ENCODE assay signal across 8 cellular contexts in the genomic region with DNA sequence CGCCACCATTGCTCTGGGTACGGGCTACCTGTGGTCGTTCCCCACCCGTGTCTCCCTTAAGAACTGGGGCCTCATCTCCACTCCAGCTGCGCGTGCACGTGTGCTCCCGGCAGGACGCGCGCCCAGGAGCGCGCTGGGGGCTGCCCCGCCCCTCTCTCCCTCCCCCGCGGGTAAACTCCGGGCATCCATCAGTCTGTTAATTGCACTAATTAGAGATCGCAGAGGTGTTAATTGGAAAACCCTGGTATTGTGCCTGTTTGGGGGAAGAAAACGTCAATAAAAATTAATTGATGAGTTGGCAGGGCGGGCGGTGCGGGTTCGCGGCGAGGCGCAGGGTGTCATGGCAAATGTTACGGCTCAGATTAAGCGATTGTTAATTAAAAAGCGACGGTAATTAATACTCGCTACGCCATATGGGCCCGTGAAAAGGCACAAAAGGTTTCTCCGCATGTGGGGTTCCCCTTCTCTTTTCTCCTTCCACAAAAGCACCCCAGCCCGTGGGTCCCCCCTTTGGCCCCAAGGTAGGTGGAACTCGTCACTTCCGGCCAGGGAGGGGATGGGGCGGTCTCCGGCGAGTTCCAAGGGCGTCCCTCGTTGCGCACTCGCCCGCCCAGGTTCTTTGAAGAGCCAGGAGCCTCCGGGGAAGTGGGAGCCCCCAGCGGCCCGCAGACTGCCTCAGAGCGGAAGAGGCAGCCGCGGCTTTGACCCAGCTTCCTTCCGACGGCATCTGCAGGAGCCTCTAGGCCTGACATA. TPM values are rescaled to one million over a fixed set of nuclear protein-coding genes. Genes with fewer than 3 reads are reported as not detected.
DNase-seq lines count a peak whose midpoint lies in the region; ATAC-seq and TF ChIP-seq lines count a peak whose summit lies in the region.

No MANE protein-coding gene starts in this region.

- DNase-seq in activated CD4-positive, alpha-beta T cell treated with anti-CD3 and anti-CD28 coated beads, Interleukin-2, amount 50 U/mL, for 24 hours (ENCODE audit: low read depth in 1 of 2, low spot score in 1 of 2): peak; percentile 57 to 73
- DNase-seq in stimulated activated naive CD4-positive, alpha-beta T cell (lab: John Stamatoyannopoulos, UW): peak; percentile 75 to 88 (median 84)

- H3K27ac ChIP-seq in ectodermal cell (ENCODE audit: insufficient read depth, low read depth, low read length, poor library complexity, severe bottlenecking) (no peak overlapping the region), muscle layer of duodenum (ENCODE audit: low read length) (peak overlapping the region; percentile 29)

- peak overlapping the region; percentile 49 for H3K4me3 ChIP-seq in ectodermal cell (ENCODE audit: insufficient read depth, low read depth, low read length)
- peak overlapping the region; percentile 67 to 68 for H3K4me3 ChIP-seq in muscle layer of duodenum (ENCODE audit: low read depth in 1 of 2, low read length in 2 of 2)

- H3K9me3 ChIP-seq in ectodermal cell (ENCODE audit: control insufficient read depth, low read length) (no peaks in the 10 kb centered on the region), muscle layer of duodenum (ENCODE audit: control insufficient read depth in 1 of 2, low read length in 2 of 2) (no peaks in the 10 kb centered on the region)

- WGBS in ectodermal cell, 2 experiments: 6 to 7% methylated on average over 52 to 53 of the region's 53 CpGs

- H3K36me3 ChIP-seq in ectodermal cell (ENCODE audit: control insufficient read depth, insufficient read depth, low read length) (no peaks in the 10 kb centered on the region), muscle layer of duodenum (ENCODE audit: control insufficient read depth in 1 of 2, insufficient read depth in 2 of 2, low read length in 2 of 2) (peaks cover 0 to 2% of the 10 kb centered on the region in 2 donors)

- peak; percentile 70 for ATAC-seq in GM18909 (IDR thresholded peaks at IDR 0.05; ENCODE audit: poor library complexity, unreplicated experiment)
- ATAC-seq in HG03442 (IDR thresholded peaks at IDR 0.05; ENCODE audit: unreplicated experiment): peak; percentile 64
- no peak for ATAC-seq in HG02970 (IDR thresholded peaks at IDR 0.05; ENCODE audit: low FRiP score, unreplicated experiment)
- ATAC-seq in SK-N-SH treated with all-trans-retinoic acid at 6 μM for 48 hours: no peak

- H3K27me3 ChIP-seq in ectodermal cell (ENCODE audit: control insufficient read depth, insufficient read depth, low read length, poor library complexity, severe bottlenecking) (peaks cover 4% of the 10 kb centered on the region), muscle layer of duodenum (ENCODE audit: low read depth, low read length) (no peaks in the 10 kb centered on the region)

- H3K4me1 ChIP-seq in ectodermal cell (ENCODE audit: control insufficient read depth, insufficient read depth, low read length) (peaks cover 40% of the 10 kb centered on the region), muscle layer of duodenum (ENCODE audit: control insufficient read depth in 1 of 2, insufficient read depth in 2 of 2, low read length in 2 of 2) (peaks cover 0 to 25% of the 10 kb centered on the region in 2 donors)

TF ChIP-seq in SK-N-SH treated with all-trans-retinoic acid at 6 μM for 48 hours, 23 proteins besides CTCF, POLR2A, EP300 and RAD21:
- TF ChIP-seq, protein P1, sequence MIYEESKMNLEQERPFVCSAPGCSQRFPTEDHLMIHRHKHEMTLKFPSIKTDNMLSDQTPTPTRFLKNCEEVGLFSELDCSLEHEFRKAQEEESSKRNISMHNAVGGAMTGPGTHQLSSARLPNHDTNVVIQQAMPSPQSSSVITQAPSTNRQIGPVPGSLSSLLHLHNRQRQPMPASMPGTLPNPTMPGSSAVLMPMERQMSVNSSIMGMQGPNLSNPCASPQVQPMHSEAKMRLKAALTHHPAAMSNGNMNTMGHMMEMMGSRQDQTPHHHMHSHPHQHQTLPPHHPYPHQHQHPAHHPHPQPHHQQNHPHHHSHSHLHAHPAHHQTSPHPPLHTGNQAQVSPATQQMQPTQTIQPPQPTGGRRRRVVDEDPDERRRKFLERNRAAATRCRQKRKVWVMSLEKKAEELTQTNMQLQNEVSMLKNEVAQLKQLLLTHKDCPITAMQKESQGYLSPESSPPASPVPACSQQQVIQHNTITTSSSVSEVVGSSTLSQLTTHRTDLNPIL (CRISPR knock-in tag; IDR thresholded peaks at IDR 0.05; ENCODE audit: low read depth): no peak
- TF ChIP-seq, protein P2, sequence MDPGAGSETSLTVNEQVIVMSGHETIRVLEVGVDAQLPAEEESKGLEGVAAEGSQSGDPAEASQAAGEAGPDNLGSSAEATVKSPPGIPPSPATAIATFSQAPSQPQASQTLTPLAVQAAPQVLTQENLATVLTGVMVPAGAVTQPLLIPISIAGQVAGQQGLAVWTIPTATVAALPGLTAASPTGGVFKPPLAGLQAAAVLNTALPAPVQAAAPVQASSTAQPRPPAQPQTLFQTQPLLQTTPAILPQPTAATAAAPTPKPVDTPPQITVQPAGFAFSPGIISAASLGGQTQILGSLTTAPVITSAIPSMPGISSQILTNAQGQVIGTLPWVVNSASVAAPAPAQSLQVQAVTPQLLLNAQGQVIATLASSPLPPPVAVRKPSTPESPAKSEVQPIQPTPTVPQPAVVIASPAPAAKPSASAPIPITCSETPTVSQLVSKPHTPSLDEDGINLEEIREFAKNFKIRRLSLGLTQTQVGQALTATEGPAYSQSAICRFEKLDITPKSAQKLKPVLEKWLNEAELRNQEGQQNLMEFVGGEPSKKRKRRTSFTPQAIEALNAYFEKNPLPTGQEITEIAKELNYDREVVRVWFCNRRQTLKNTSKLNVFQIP (CRISPR knock-in tag; IDR thresholded peaks at IDR 0.05; ENCODE audit: borderline replicate concordance, low read depth): no peak
- TF ChIP-seq ZFP30 (CRISPR knock-in tag; IDR thresholded peaks at IDR 0.05) (no peak), TCF4 (CRISPR knock-in tag; IDR thresholded peaks at IDR 0.05; ENCODE audit: borderline replicate concordance) (no peak), OSR1 (CRISPR knock-in tag; IDR thresholded peaks at IDR 0.05) (no peak), ZC3H10 (CRISPR knock-in tag; IDR thresholded peaks at IDR 0.05) (no peak), RARB (CRISPR knock-in tag; IDR thresholded peaks at IDR 0.05) (no peak), ZNF8 (CRISPR knock-in tag; IDR thresholded peaks at IDR 0.05) (no peak), SNAI2 (CRISPR knock-in tag; IDR thresholded peaks at IDR 0.05) (no peak), ISL1 (CRISPR knock-in tag; IDR thresholded peaks at IDR 0.05) (no peak), ZFP3 (CRISPR knock-in tag; IDR thresholded peaks at IDR 0.05) (no peak), PPARA (CRISPR knock-in tag; IDR thresholded peaks at IDR 0.05; ENCODE audit: borderline replicate concordance) (no peak), ZNF565 (CRISPR knock-in tag; conservative IDR thresholded peaks at IDR 0.05; ENCODE audit: low read depth) (no peak), TOX (CRISPR knock-in tag; IDR thresholded peaks at IDR 0.05; ENCODE audit: borderline replicate concordance) (no peak)
- TF ChIP-seq, protein P3, sequence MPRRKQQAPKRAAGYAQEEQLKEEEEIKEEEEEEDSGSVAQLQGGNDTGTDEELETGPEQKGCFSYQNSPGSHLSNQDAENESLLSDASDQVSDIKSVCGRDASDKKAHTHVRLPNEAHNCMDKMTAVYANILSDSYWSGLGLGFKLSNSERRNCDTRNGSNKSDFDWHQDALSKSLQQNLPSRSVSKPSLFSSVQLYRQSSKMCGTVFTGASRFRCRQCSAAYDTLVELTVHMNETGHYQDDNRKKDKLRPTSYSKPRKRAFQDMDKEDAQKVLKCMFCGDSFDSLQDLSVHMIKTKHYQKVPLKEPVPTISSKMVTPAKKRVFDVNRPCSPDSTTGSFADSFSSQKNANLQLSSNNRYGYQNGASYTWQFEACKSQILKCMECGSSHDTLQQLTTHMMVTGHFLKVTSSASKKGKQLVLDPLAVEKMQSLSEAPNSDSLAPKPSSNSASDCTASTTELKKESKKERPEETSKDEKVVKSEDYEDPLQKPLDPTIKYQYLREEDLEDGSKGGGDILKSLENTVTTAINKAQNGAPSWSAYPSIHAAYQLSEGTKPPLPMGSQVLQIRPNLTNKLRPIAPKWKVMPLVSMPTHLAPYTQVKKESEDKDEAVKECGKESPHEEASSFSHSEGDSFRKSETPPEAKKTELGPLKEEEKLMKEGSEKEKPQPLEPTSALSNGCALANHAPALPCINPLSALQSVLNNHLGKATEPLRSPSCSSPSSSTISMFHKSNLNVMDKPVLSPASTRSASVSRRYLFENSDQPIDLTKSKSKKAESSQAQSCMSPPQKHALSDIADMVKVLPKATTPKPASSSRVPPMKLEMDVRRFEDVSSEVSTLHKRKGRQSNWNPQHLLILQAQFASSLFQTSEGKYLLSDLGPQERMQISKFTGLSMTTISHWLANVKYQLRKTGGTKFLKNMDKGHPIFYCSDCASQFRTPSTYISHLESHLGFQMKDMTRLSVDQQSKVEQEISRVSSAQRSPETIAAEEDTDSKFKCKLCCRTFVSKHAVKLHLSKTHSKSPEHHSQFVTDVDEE (CRISPR knock-in tag; IDR thresholded peaks at IDR 0.05): no peak

RNA-seq across cellular contexts. Expression of a gene that starts 14.4 kb away (rescaled TPM):
- 41.3 TPM for polyA plus RNA-seq in ectodermal cell (2013, experiment 1 of 4)
- polyA plus RNA-seq in ectodermal cell (2013, experiment 2 of 4): 38.5 TPM
- 34.5 TPM for polyA plus RNA-seq in ectodermal cell (2013, experiment 3 of 4)
- 37.6 TPM for polyA plus RNA-seq in ectodermal cell (2013, experiment 4 of 4)

Comparison
In these comparisons a context has a peak if more than half of its experiments do, and no peak if none do; other contexts are left out.
1. ATAC-seq: peak in GM18909 (single experiment) and HG03442 (single experiment); none in HG02970 (single experiment) and SK-N-SH treated with all-trans-retinoic acid at 6 μM for 48 hours (single experiment).